Comparison of ENCODE assay signal across 12 cellular contexts in the genomic region with DNA sequence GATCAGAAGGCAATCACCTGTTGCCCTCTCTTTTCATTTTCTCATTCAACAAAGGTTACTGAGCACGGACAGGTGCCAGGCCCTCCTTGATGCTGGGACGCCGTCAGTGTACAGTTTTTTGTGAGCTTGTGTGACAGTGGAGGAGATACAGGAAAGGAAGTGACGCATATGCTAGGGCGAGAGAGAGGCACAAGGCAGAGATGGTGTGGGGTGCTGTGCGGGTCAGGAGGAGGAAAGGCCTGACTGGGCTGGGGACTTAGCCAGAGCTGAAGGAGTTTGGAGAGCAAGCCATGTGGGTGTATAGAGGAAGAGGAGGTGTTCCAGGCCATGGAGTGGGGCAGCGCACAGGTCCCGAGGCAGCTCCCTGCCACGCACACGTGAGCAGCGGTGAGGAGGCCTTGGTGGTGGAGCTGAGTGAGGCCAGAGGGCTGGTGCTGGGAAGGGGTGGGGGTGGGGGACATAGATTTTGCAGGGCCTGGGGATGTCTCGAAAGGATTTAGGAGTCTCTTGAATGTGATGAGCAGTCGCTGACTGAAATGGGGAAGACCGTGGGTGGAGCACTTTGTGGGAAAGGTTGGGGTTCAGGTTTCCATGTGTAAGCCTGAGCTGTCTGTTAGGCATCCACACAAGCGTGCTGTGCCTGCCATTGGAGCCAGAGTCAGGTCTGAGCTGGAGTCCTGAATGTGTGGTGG. TPM values are rescaled to one million over a fixed set of nuclear protein-coding genes. Genes with fewer than 3 reads are reported as not detected.
A peak's percentile ranks its signal among the peaks of the same experiment; 100 is the strongest.
DNase-seq lines count a peak whose midpoint lies in the region; ATAC-seq and TF ChIP-seq lines count a peak whose summit lies in the region.
"Had no signal": no experiment of that assay in that cellular context is flagged by ENCODE, and none has a peak within 500 bp of the region (broad histone marks: within the 10 kb centered on the region; RNA-seq: fewer than 3 reads in every experiment).

No MANE protein-coding gene starts in this region.

- peak overlapping the region in 4 of 7 donors; percentile 3 to 66 (median 32) for H3K27ac Mint-ChIP-seq in CD14-positive monocyte
- peak overlapping the region; percentile 84 to 89 for H3K27ac Mint-ChIP-seq in T-cell

- no peak for DNase-seq in CD14-positive monocyte (ENCODE audit: low spot score)
- DNase-seq in T-cell: peak in 8 of 34 experiments; percentile 10 to 34 (median 18)
- DNase-seq in activated T-helper 9 cell treated with anti-CD3 and anti-CD28 coated beads, Interleukin-2, amount 50 U/mL, for 16 hours (ENCODE audit: low read depth): peak; percentile 14
- peak; percentile 47 for DNase-seq in myocyte (ENCODE audit: low read depth)
- DNase-seq in substantia nigra (lab: John Stamatoyannopoulos, UW): no peak
- DNase-seq in SK-N-DZ (ENCODE audit: low spot score): no peak
- DNase-seq: cerebellar nuclear complex, DND-41, NCI-H2029 had no signal

- no peak for TF ChIP-seq CTCF in CD14-positive monocyte (IDR thresholded peaks at IDR 0.05)

- intact Hi-C loops in CD14-positive monocyte (cut with micrococcal nuclease): no loop called here

- no peak overlapping the region for H3K27ac ChIP-seq in substantia nigra (ENCODE audit: low read depth, low read length, poor library complexity, severe bottlenecking)

- H3K27me3 Mint-ChIP-seq in CD14-positive monocyte (ENCODE audit: low read depth in 3 of 3): peaks cover 0 to 2% (median 1%) of the 10 kb centered on the region in 3 donors
- no peaks in the 10 kb centered on the region for H3K27me3 Mint-ChIP-seq in T-cell

- POLR2A ChIA-PET in T-cell (lab: Charles Lee): interaction anchor here in 1 of 2 donors (0.6 to 0.8 kb wide), 3 partner anchors 39 to 443 kb away, joined by 3 to 4 read pairs (median 4); no protein-coding TSS in a partner anchor

- CTCF ChIA-PET in T-cell (lab: Charles Lee): interaction anchor here in 1 of 2 donors (0.6 kb wide), 1 partner anchor 20 kb away, joined by 4 read pairs; no protein-coding TSS in a partner anchor

- no peaks in the 10 kb centered on the region for H3K4me1 Mint-ChIP-seq in CD14-positive monocyte
- H3K4me1 Mint-ChIP-seq in T-cell: peaks cover 7 to 32% (median 17%) of the 10 kb centered on the region in 3 donors

- H3K4me3 Mint-ChIP-seq in CD14-positive monocyte: no peak overlapping the region
- H3K4me3 Mint-ChIP-seq in T-cell: peak overlapping the region in 2 of 3 donors; percentile 65 to 67

- no peaks in the 10 kb centered on the region for H3K9me3 Mint-ChIP-seq in CD14-positive monocyte
- no peaks in the 10 kb centered on the region for H3K9me3 Mint-ChIP-seq in T-cell

- H3K36me3 Mint-ChIP-seq in CD14-positive monocyte: peaks cover 72 to 86% of the 10 kb centered on the region in 2 donors
- H3K36me3 Mint-ChIP-seq in T-cell: peaks cover 51% of the 10 kb centered on the region

- ATAC-seq in T-cell (replicated peaks in 1 of 4): peak; percentile 37 to 76 (median 54)
- no peak for ATAC-seq in HG03521 (IDR thresholded peaks at IDR 0.05; ENCODE audit: unreplicated experiment)
- ATAC-seq in HG02678 (IDR thresholded peaks at IDR 0.05; ENCODE audit: unreplicated experiment): no peak
- ATAC-seq: SK-N-SH treated with all-trans-retinoic acid at 6 μM for 48 hours had no signal

RNA-seq across cellular contexts. Expression of gene TRAPPC10, which starts 46.0 kb away (rescaled TPM):
- polyA plus RNA-seq in CD14-positive monocyte: 1 to 10 TPM; 5.9 to 8.6 TPM
- total RNA-seq in T-cell: 100 to 1,000 TPM in 2 of 5 donors, 10 to 100 TPM in 3; 82.5 to 144 (median 92.2) TPM
- total RNA-seq in myocyte: 22.1 and 22.4 TPM in 2 replicates
- polyA plus RNA-seq in myocyte (2012): 27.1 TPM
- 9.2 and 14.1 TPM in 2 replicates for polyA plus RNA-seq in SK-N-DZ (2014; cell fraction: cytosol; rRNA removed)
- 20.6 and 24.7 TPM in 2 replicates for polyA plus RNA-seq in SK-N-DZ (2014; cell fraction: nucleus; rRNA removed)

RNA-seq across cellular contexts. Expression of gene PWP2, which starts 49.1 kb away (rescaled TPM):
- polyA plus RNA-seq in CD14-positive monocyte: 1 to 10 TPM; 4.4 TPM
- total RNA-seq in T-cell (10 to 100 TPM in 4 of 5 donors, 1 to 10 TPM in 1; 8.9 to 39.3 (median 12.3) TPM), myocyte (22.6 and 28.4 TPM in 2 replicates)
- polyA plus RNA-seq in myocyte (2012): 13.4 TPM
- 18.6 and 21.4 TPM in 2 replicates for polyA plus RNA-seq in SK-N-DZ (2014; cell fraction: cytosol; rRNA removed)
- 20.1 and 22.1 TPM in 2 replicates for polyA plus RNA-seq in SK-N-DZ (2014; cell fraction: nucleus; rRNA removed)

Comparison
In these comparisons a context has a peak if more than half of its experiments do, and no peak if none do; other contexts are left out.
1. DNase-seq: peak in activated T-helper 9 cell treated with anti-CD3 and anti-CD28 coated beads, Interleukin-2, amount 50 U/mL, for 16 hours (single experiment) and myocyte (single experiment); none in CD14-positive monocyte (single experiment), substantia nigra (0 of 49) and SK-N-DZ (single experiment).
2. H3K4me3 Mint-ChIP-seq: peak in T-cell (2 of 3); none in CD14-positive monocyte (0 of 2).
3. ATAC-seq: peak in T-cell (4 of 4); none in HG03521 (single experiment) and HG02678 (single experiment).